In the genomic region with DNA sequence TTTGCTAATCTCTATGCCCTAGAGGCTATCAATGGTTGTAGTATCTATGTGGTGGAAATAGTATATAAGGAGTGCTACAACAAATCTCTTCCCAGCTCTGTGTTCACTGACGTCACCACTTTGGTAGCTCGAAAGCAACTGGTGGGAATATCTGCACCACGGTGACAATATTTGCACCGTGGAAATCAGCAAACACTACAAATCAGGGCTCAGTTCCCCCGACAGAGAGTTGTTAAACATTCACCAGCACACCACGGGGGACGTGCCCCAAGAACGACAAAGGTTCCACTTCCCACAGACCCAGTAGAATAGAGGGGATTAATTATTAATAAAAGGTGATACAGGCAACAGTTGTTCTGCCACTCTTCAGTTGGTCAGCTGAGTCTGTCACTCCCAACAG, we compare ENCODE assay signal across 23 cellular contexts.
"Had no signal": no experiment of that assay in that cellular context is flagged by ENCODE, and none has a peak within 500 bp of the region (broad histone marks: within the 10 kb centered on the region; RNA-seq: fewer than 3 reads in every experiment).

No MANE protein-coding gene starts in this region.

- DNase-seq: activated B cell treated with CpG ODN at 0.5 μM for 24 hours; activated CD4-positive, alpha-beta T cell treated with anti-CD3 and anti-CD28 coated beads for 36 hours; activated CD4-positive, alpha-beta T cell treated with anti-CD3 and anti-CD28 coated beads, Interleukin-2, amount 50 U/mL, for 48 hours; activated CD8-positive, alpha-beta memory T cell treated with anti-CD3 and anti-CD28 coated beads, Interleukin-2, amount 50 U/mL, for 48 hours; activated naive CD4-positive, alpha-beta T cell treated with Interleukin-2 at 50 U/mL for 16 hours; activated naive CD8-positive, alpha-beta T cell treated with anti-CD3 and anti-CD28 coated beads, Interleukin-2, amount 10 ng/mL, durations not matched to agents 7 days and 5 days; activated T-cell treated with anti-CD3 and anti-CD28 coated beads, Interleukin-2, amount 50 U/mL, for 4 hours; amniotic stem cell; heart left ventricle; islet precursor cell; left colon; ovary; small intestine; stimulated activated CD4-positive, alpha-beta T cell treated with anti-CD3 and anti-CD28 coated beads, Interleukin-2, amount 100 ng/mL, for 24 hours; stomach; T-helper 17 cell; transverse colon had no signal

- H3K36me3 ChIP-seq: heart left ventricle, neutrophil, ovary, stomach, transverse colon, vagina had no signal

- H3K9me3 ChIP-seq: neutrophil, ovary, transverse colon, vagina had no signal

- H3K27me3 ChIP-seq: neutrophil, ovary, stomach, transverse colon, vagina had no signal

- H3K4me1 ChIP-seq: heart left ventricle, stomach, transverse colon, vagina had no signal

- H3K27ac ChIP-seq: coronary artery, heart left ventricle, neutrophil, ovary, transverse colon, vagina had no signal

- ATAC-seq: activated CD4-positive, alpha-beta T cell treated with anti-CD3 and anti-CD28 coated beads for 36 hours; activated T-cell treated with anti-CD3 and anti-CD28 coated beads, Interleukin-2, amount 50 U/mL, for 4 hours; heart left ventricle; left colon; natural killer cell treated with Interleukin-12 subunit alpha and Interleukin-12 subunit beta and Interleukin-15 and Interleukin-18, amount 100 ng/mL, for 72 hours; sciatic nerve; stimulated activated effector memory CD8-positive, alpha-beta T cell treated with anti-CD3 and anti-CD28 coated beads, Interleukin-12 subunit alpha, Interleukin-12 subunit beta, amount 100 ng/mL, for 72 hours; T-helper 17 cell had no signal

- H3K4me3 ChIP-seq: coronary artery, heart left ventricle, ovary, stomach, transverse colon, vagina had no signal
